ENCODE assay signal across 8 cellular contexts in genomic region chr11:13384837-13385417, GRCh38.
DNase-seq lines count a peak whose midpoint lies in the region; ATAC-seq, FAIRE-seq and TF ChIP-seq lines count a peak whose summit lies in the region.

No MANE protein-coding gene starts in this region.

- in situ Hi-C loops in K562 (cut with MboI), result no loop called here

- FAIRE-seq in K562 (lab: Jason Lieb, UNC), result peak; percentile 75

- peak; percentile 73; the same call in 1 of the 2 replicates for TF ChIP-seq CTCF in OCI-LY1 (IDR thresholded peaks at IDR 0.05; ENCODE audit: low read length)
- TF ChIP-seq CTCF in K562 (IDR thresholded peaks at IDR 0.05 in 2 of 3, conservative IDR thresholded peaks at IDR 0.05 in 1 of 3; ENCODE audit: insufficient read depth in 2 of 3, low read depth in 1 of 3, low read length in 3 of 3), result peak; percentile 51 to 73 (median 69)
- peak; percentile 67 for TF ChIP-seq CTCF in kidney epithelial cell (IDR thresholded peaks at IDR 0.05; ENCODE audit: insufficient read depth, low read length, poor library complexity, severe bottlenecking)
- peak; percentile 46 for TF ChIP-seq CTCF in thoracic aorta (IDR thresholded peaks at IDR 0.05)

- POLR2A ChIA-PET in activated CD4-positive, alpha-beta T cell treated with anti-CD3 and anti-CD28 coated beads for 36 hours (lab: Charles Lee), result no interaction called here
- POLR2A ChIA-PET in K562 (lab: Yijun Ruan, JAX), result interaction anchor here (0.6 to 1.6 kb wide), 3 partner anchors 11 to 167 kb away, joined by 3 read pairs; no protein-coding TSS in a partner anchor

- no peaks in the 10 kb centered on the region for H3K9me1 ChIP-seq in K562 (ENCODE audit: control insufficient read depth, insufficient read depth, low read length)

- H3K79me2 ChIP-seq in OCI-LY1 (ENCODE audit: insufficient read depth, low read length) (no peaks in the 10 kb centered on the region), K562 (ENCODE audit: control insufficient read depth, insufficient read depth, low read length) (no peaks in the 10 kb centered on the region)

- no peaks in the 10 kb centered on the region for H3K9me2 ChIP-seq in OCI-LY1 (ENCODE audit: low read depth, low read length)

- H3K4me3 Mint-ChIP-seq in activated CD4-positive, alpha-beta T cell treated with anti-CD3 and anti-CD28 coated beads for 36 hours, result no peak overlapping the region

- intact Hi-C loops in activated CD4-positive, alpha-beta T cell treated with anti-CD3 and anti-CD28 coated beads for 36 hours (cut with DNase I, micrococcal nuclease), result loop anchor here in 1 of 2 experiments (1.0 kb wide), 1 partner anchor 421 kb away; no protein-coding TSS in a partner anchor
- intact Hi-C loops in K562 (cut with micrococcal nuclease), result no loop called here

- H4K20me1 ChIP-seq in OCI-LY1 (ENCODE audit: insufficient read depth, low read length) (no peaks in the 10 kb centered on the region), K562 (replicated peaks; ENCODE audit: control insufficient read depth, insufficient read depth, low read length) (no peaks in the 10 kb centered on the region)

- no peaks in the 10 kb centered on the region for H3K9me3 ChIP-seq in OCI-LY1 (ENCODE audit: low read length)
- no peaks in the 10 kb centered on the region for H3K9me3 ChIP-seq in K562 (replicated peaks; ENCODE audit: control insufficient read depth, insufficient read depth, low read depth, low read length)
- no peaks in the 10 kb centered on the region for H3K9me3 ChIP-seq in thoracic aorta

- no TSS peak for BruUV-seq in K562 (replicated peaks; lab: Mats Ljungman, UMichigan)

- no peak overlapping the region for H3K4me2 ChIP-seq in OCI-LY1 (ENCODE audit: low read length)
- no peak overlapping the region for H3K4me2 ChIP-seq in K562 (ENCODE audit: insufficient read depth, low read length)

- TF ChIP-seq EP300 in K562 (IDR thresholded peaks at IDR 0.05; ENCODE audit: low read length), result no peak

- H3K27ac Mint-ChIP-seq in activated CD4-positive, alpha-beta T cell treated with anti-CD3 and anti-CD28 coated beads for 36 hours, result no peak overlapping the region

- CTCF ChIA-PET in activated CD4-positive, alpha-beta T cell treated with anti-CD3 and anti-CD28 coated beads for 36 hours (lab: Charles Lee), result interaction anchor here (0.6 to 2.2 kb wide), 16 partner anchors 9 to 1574 kb away, joined by 3 to 8 read pairs (median 4); no protein-coding TSS in a partner anchor
- CTCF ChIA-PET in K562 (lab: Yijun Ruan, JAX; ENCODE audit: low intra/inter-chr PET ratio), result interaction anchor here (0.8 kb wide), 1 partner anchor 174 kb away, joined by 3 read pairs; no protein-coding TSS in a partner anchor

- TF ChIP-seq RAD21 in K562 (CRISPR knock-in tag; conservative IDR thresholded peaks at IDR 0.05 in 1 of 2, IDR thresholded peaks at IDR 0.05 in 1 of 2), result peak; percentile 43 to 60

- no peak overlapping the region for H2AFZ ChIP-seq in OCI-LY1 (ENCODE audit: low read length)
- no peak overlapping the region for H2AFZ ChIP-seq in K562 (ENCODE audit: low read depth, low read length)

- H3K4me1 Mint-ChIP-seq in activated CD4-positive, alpha-beta T cell treated with anti-CD3 and anti-CD28 coated beads for 36 hours, result peaks cover 2% of the 10 kb centered on the region

- H3K27me3 Mint-ChIP-seq in activated CD4-positive, alpha-beta T cell treated with anti-CD3 and anti-CD28 coated beads for 36 hours, result no peaks in the 10 kb centered on the region

- no peaks in the 10 kb centered on the region for H3K4me1 ChIP-seq in OCI-LY1 (ENCODE audit: insufficient read depth, low read length, severe bottlenecking)
- no peaks in the 10 kb centered on the region for H3K4me1 ChIP-seq in K562 (replicated peaks in 1 of 2; ENCODE audit: control insufficient read depth in 2 of 2, insufficient read depth in 2 of 2, low read length in 2 of 2)
- peaks cover 8 to 21% of the 10 kb centered on the region in 2 donors for H3K4me1 ChIP-seq in thoracic aorta (ENCODE audit: control insufficient read depth in 1 of 2, low read depth in 2 of 2)

- peaks cover 48% of the 10 kb centered on the region for H3K36me3 ChIP-seq in OCI-LY1 (ENCODE audit: insufficient read depth, low read length)
- peaks cover 10% of the 10 kb centered on the region; the same call in 1 of the 3 replicates for H3K36me3 ChIP-seq in K562 (ENCODE audit: control insufficient read depth, insufficient read depth, low read length)
- no peaks in the 10 kb centered on the region for H3K36me3 ChIP-seq in kidney epithelial cell (ENCODE audit: control insufficient read depth, insufficient read depth, low read length)
- peaks cover 26% of the 10 kb centered on the region for H3K36me3 ChIP-seq in thoracic aorta

- WGBS in K562 (ENCODE audit: insufficient coverage, low coverage, missing lambda C conversion rate), result 15% methylated on average over 3 of the region's 3 CpGs

- H3K4me3 ChIP-seq in OCI-LY1 (ENCODE audit: low read depth, low read length, poor library complexity, severe bottlenecking), result no peak overlapping the region
- no peak overlapping the region for H3K4me3 ChIP-seq in K562
- H3K4me3 ChIP-seq in kidney epithelial cell (ENCODE audit: low read depth, low read length), result no peak overlapping the region
- peak overlapping the region; percentile 30 for H3K4me3 ChIP-seq in thoracic aorta

- H3K27ac ChIP-seq in OCI-LY1 (ENCODE audit: low read depth, low read length, poor library complexity, severe bottlenecking), result no peak overlapping the region
- no peak overlapping the region for H3K27ac ChIP-seq in K562 (ENCODE audit: extremely low read depth, low read depth, low read length)
- peak overlapping the region; percentile 43 to 66 for H3K27ac ChIP-seq in thoracic aorta

- peak; percentile 49 for DNase-seq in activated CD4-positive, alpha-beta T cell treated with anti-CD3 and anti-CD28 coated beads for 36 hours
- DNase-seq in activated CD4-positive, alpha-beta T cell treated with anti-CD3 and anti-CD28 coated beads for 1 hour, result no peak
- DNase-seq in K562 (ENCODE audit: extremely low read depth in 1 of 4, low spot score in 3 of 4), result peak; percentile 23 to 48 (median 26)
- DNase-seq in kidney epithelial cell (ENCODE audit: low read depth), result peak; percentile 18
- no peak for DNase-seq in thoracic aorta (ENCODE audit: low spot score)

- no peaks in the 10 kb centered on the region for H3F3A ChIP-seq in OCI-LY1 (ENCODE audit: insufficient read depth, low read length)

- H3K27me3 ChIP-seq in OCI-LY1 (ENCODE audit: insufficient read depth, low read length), result no peaks in the 10 kb centered on the region
- H3K27me3 ChIP-seq in K562 (ENCODE audit: control insufficient read depth in 2 of 2, insufficient read depth in 2 of 2, low read length in 2 of 2), result no peaks in the 10 kb centered on the region
- no peaks in the 10 kb centered on the region for H3K27me3 ChIP-seq in kidney epithelial cell (ENCODE audit: control insufficient read depth, insufficient read depth, low read length)
- no peaks in the 10 kb centered on the region for H3K27me3 ChIP-seq in thoracic aorta (replicated peaks; ENCODE audit: insufficient read depth)

- peaks cover 25% of the 10 kb centered on the region for H3K36me3 Mint-ChIP-seq in activated CD4-positive, alpha-beta T cell treated with anti-CD3 and anti-CD28 coated beads for 36 hours (ENCODE audit: low read depth)

- peak; percentile 42 for ATAC-seq in activated CD4-positive, alpha-beta T cell treated with anti-CD3 and anti-CD28 coated beads for 36 hours
- ATAC-seq in HG02973 (IDR thresholded peaks at IDR 0.05; ENCODE audit: unreplicated experiment) (peak; percentile 67), K562 (peak; percentile 81), thoracic aorta (ENCODE audit: insufficient number of reproducible peaks, low FRiP score, low read depth) (peak; percentile 39), GM21526 (IDR thresholded peaks at IDR 0.05; ENCODE audit: low FRiP score, unreplicated experiment) (no peak)

- H3K9me3 Mint-ChIP-seq in activated CD4-positive, alpha-beta T cell treated with anti-CD3 and anti-CD28 coated beads for 36 hours (ENCODE audit: low read depth), result no peaks in the 10 kb centered on the region

- no peak overlapping the region for H3K9ac ChIP-seq in OCI-LY1 (ENCODE audit: low read length)
- H3K9ac ChIP-seq in K562 (ENCODE audit: insufficient read depth in 1 of 2, low read depth in 2 of 2, low read length in 2 of 2), result no peak overlapping the region

- no peak for TF ChIP-seq POLR2A in K562 (conservative IDR thresholded peaks at IDR 0.05)

TF ChIP-seq in K562, 482 proteins besides CTCF, POLR2A, EP300 and RAD21 (continues in another document):
- TF ChIP-seq SMAD3 (CRISPR knock-in tag; conservative IDR thresholded peaks at IDR 0.05) (no peak), ILK (tag; IDR thresholded peaks at IDR 0.05; ENCODE audit: borderline replicate concordance, low read depth) (no peak), POLR2B (IDR thresholded peaks at IDR 0.05; ENCODE audit: low read depth, partially characterized antibody) (no peak), ZC3H4 (CRISPR knock-in tag; IDR thresholded peaks at IDR 0.05; ENCODE audit: borderline replicate concordance) (no peak)
- TF ChIP-seq, protein P1, sequence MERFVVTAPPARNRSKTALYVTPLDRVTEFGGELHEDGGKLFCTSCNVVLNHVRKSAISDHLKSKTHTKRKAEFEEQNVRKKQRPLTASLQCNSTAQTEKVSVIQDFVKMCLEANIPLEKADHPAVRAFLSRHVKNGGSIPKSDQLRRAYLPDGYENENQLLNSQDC (CRISPR knock-in tag; IDR thresholded peaks at IDR 0.05), result no peak

Comparison
In these comparisons a context has a peak if more than half of its experiments do, and no peak if none do; other contexts are left out.
1. DNase-seq: peak in activated CD4-positive, alpha-beta T cell treated with anti-CD3 and anti-CD28 coated beads for 36 hours (single experiment), K562 (4 of 4) and kidney epithelial cell (single experiment); none in activated CD4-positive, alpha-beta T cell treated with anti-CD3 and anti-CD28 coated beads for 1 hour (single experiment) and thoracic aorta (single experiment).
2. H3K27ac ChIP-seq: peak in thoracic aorta (2 of 2); none in OCI-LY1 (single experiment) and K562 (single experiment).
3. Peak in every context shown above with its lines, with median percentiles within 50 percentile points of each other: CTCF ChIP-seq.